In genomic region chr11:12269446-12270214, GRCh38 we compare ENCODE assay signal across 16 cellular contexts.
DNase-seq lines count a peak whose midpoint lies in the region; ATAC-seq and TF ChIP-seq lines count a peak whose summit lies in the region.
"Had no signal": no experiment of that assay in that cellular context is flagged by ENCODE, and none has a peak within 500 bp of the region (broad histone marks: within the 10 kb centered on the region; RNA-seq: fewer than 3 reads in every experiment).

No MANE protein-coding gene starts in this region.

- H3K27ac Mint-ChIP-seq in osteocyte (ENCODE audit: unreplicated experiment) (peak overlapping the region; percentile 91), progenitor cell of endocrine pancreas (no peak overlapping the region)
- H3K27ac Mint-ChIP-seq in activated CD8-positive, alpha-beta T cell treated with anti-CD3 and anti-CD28 coated beads for 36 hours, result no peak overlapping the region
- H3K27ac Mint-ChIP-seq: activated CD4-positive, alpha-beta memory T cell treated with anti-CD3 and anti-CD28 coated beads for 36 hours had no signal

- H3K36me3 Mint-ChIP-seq in osteocyte (ENCODE audit: unreplicated experiment) (no peaks in the 10 kb centered on the region), progenitor cell of endocrine pancreas (ENCODE audit: insufficient read depth) (no peaks in the 10 kb centered on the region)
- no peaks in the 10 kb centered on the region for H3K36me3 Mint-ChIP-seq in activated CD8-positive, alpha-beta T cell treated with anti-CD3 and anti-CD28 coated beads for 36 hours (ENCODE audit: low read depth)
- H3K36me3 Mint-ChIP-seq: activated CD4-positive, alpha-beta memory T cell treated with anti-CD3 and anti-CD28 coated beads for 36 hours had no signal

- TF ChIP-seq CTCF in osteocyte (IDR thresholded peaks at IDR 0.05) (no peak), progenitor cell of endocrine pancreas (IDR thresholded peaks at IDR 0.05; ENCODE audit: unreplicated experiment) (no peak)
- no peak for TF ChIP-seq CTCF in activated CD8-positive, alpha-beta T cell treated with anti-CD3 and anti-CD28 coated beads for 36 hours (IDR thresholded peaks at IDR 0.05)

- ATAC-seq in Right ventricle myocardium inferior, result peak; percentile 36
- peak; percentile 55 for ATAC-seq in left ventricle myocardium superior
- no peak for ATAC-seq in activated CD8-positive, alpha-beta T cell treated with anti-CD3 and anti-CD28 coated beads for 36 hours
- ATAC-seq: activated T-helper 17 cell treated with anti-CD3 and anti-CD28 coated beads, Interleukin-2, amount 50 U/mL, for 72 hours had no signal

- H3K4me3 Mint-ChIP-seq in osteocyte (ENCODE audit: unreplicated experiment) (no peak overlapping the region), progenitor cell of endocrine pancreas (ENCODE audit: low read depth) (no peak overlapping the region)
- H3K4me3 Mint-ChIP-seq in activated CD8-positive, alpha-beta T cell treated with anti-CD3 and anti-CD28 coated beads for 36 hours, result no peak overlapping the region
- H3K4me3 Mint-ChIP-seq: activated CD4-positive, alpha-beta memory T cell treated with anti-CD3 and anti-CD28 coated beads for 36 hours; activated T-helper 17 cell treated with anti-CD3 and anti-CD28 coated beads, Interleukin-2, amount 50 U/mL, for 72 hours had no signal

- H3K9me3 Mint-ChIP-seq in osteocyte (ENCODE audit: unreplicated experiment), result no peaks in the 10 kb centered on the region
- H3K9me3 Mint-ChIP-seq in progenitor cell of endocrine pancreas (ENCODE audit: low read depth), result no peaks in the 10 kb centered on the region
- no peaks in the 10 kb centered on the region for H3K9me3 Mint-ChIP-seq in activated CD8-positive, alpha-beta T cell treated with anti-CD3 and anti-CD28 coated beads for 36 hours
- H3K9me3 Mint-ChIP-seq: activated CD4-positive, alpha-beta memory T cell treated with anti-CD3 and anti-CD28 coated beads for 36 hours; activated T-helper 17 cell treated with anti-CD3 and anti-CD28 coated beads, Interleukin-2, amount 50 U/mL, for 72 hours had no signal

- intact Hi-C loops in Right ventricle myocardium inferior (cut with DNase I), result no loop called here
- intact Hi-C loops in cardiac septum (cut with DNase I), result no loop called here
- intact Hi-C loops in left ventricle myocardium superior (cut with micrococcal nuclease), result no loop called here
- intact Hi-C loops in activated CD8-positive, alpha-beta T cell treated with anti-CD3 and anti-CD28 coated beads for 36 hours (cut with micrococcal nuclease), result no loop called here

- DNase-seq in Right ventricle myocardium inferior (ENCODE audit: missing footprints), result no peak
- no peak for DNase-seq in cardiac septum (ENCODE audit: low spot score)
- DNase-seq in left ventricle myocardium superior, result no peak
- DNase-seq in osteocyte (ENCODE audit: extremely low spot score, unreplicated experiment), result no peak
- no peak for DNase-seq in activated T-cell treated with anti-CD3 and anti-CD28 coated beads, Interleukin-2, amount 50 U/mL, for 48 hours
- no peak for DNase-seq in HPDE6-E6E7 (ENCODE audit: extremely low spot score)
- no peak for DNase-seq in progenitor cell of endocrine pancreas (ENCODE audit: low spot score, unreplicated experiment)
- DNase-seq in activated CD8-positive, alpha-beta T cell treated with anti-CD3 and anti-CD28 coated beads for 36 hours, result no peak
- DNase-seq: activated CD4-positive, alpha-beta memory T cell treated with anti-CD3 and anti-CD28 coated beads for 36 hours; anterior cingulate cortex; effector CD4-positive, alpha-beta T cell; foreskin melanocyte; NCI-H1436 treated with DMSO at 0.1 percent for 48 hours; NCI-H526 treated with DMSO at 0.1 percent for 48 hours; stimulated activated naive CD4-positive, alpha-beta T cell had no signal

- peaks cover 54% of the 10 kb centered on the region for H3K4me1 Mint-ChIP-seq in osteocyte (ENCODE audit: unreplicated experiment)
- peaks cover 14% of the 10 kb centered on the region for H3K4me1 Mint-ChIP-seq in progenitor cell of endocrine pancreas (ENCODE audit: low read depth)
- no peaks in the 10 kb centered on the region for H3K4me1 Mint-ChIP-seq in activated CD8-positive, alpha-beta T cell treated with anti-CD3 and anti-CD28 coated beads for 36 hours (ENCODE audit: low read depth)
- H3K4me1 Mint-ChIP-seq: activated T-helper 17 cell treated with anti-CD3 and anti-CD28 coated beads, Interleukin-2, amount 50 U/mL, for 72 hours had no signal

- H3K27me3 Mint-ChIP-seq in osteocyte (ENCODE audit: unreplicated experiment) (no peaks in the 10 kb centered on the region), progenitor cell of endocrine pancreas (peaks cover 7% of the 10 kb centered on the region)
- no peaks in the 10 kb centered on the region for H3K27me3 Mint-ChIP-seq in activated CD8-positive, alpha-beta T cell treated with anti-CD3 and anti-CD28 coated beads for 36 hours
- H3K27me3 Mint-ChIP-seq: activated CD4-positive, alpha-beta memory T cell treated with anti-CD3 and anti-CD28 coated beads for 36 hours; activated T-helper 17 cell treated with anti-CD3 and anti-CD28 coated beads, Interleukin-2, amount 50 U/mL, for 72 hours had no signal

- CTCF ChIA-PET in activated CD8-positive, alpha-beta T cell treated with anti-CD3 and anti-CD28 coated beads for 36 hours (lab: Charles Lee), result interaction anchor here (1.3 to 1.6 kb wide), 2 partner anchors 12 to 222 kb away, joined by 5 to 7 read pairs; no protein-coding TSS in a partner anchor

- POLR2A ChIA-PET in activated CD8-positive, alpha-beta T cell treated with anti-CD3 and anti-CD28 coated beads for 36 hours (lab: Charles Lee), result interaction anchor here (0.9 kb wide), 1 partner anchor 27 kb away, joined by 3 read pairs; no protein-coding TSS in a partner anchor
